Comparison of ENCODE assay signal across 8 cellular contexts in genomic region chr19:45884682-45885555, GRCh38. TPM values are rescaled to one million over a fixed set of nuclear protein-coding genes. Genes with fewer than 3 reads are reported as not detected.
DNase-seq lines count a peak whose midpoint lies in the region; ATAC-seq and TF ChIP-seq lines count a peak whose summit lies in the region.

No MANE protein-coding gene starts in this region.

- peaks cover 29% of the 10 kb centered on the region for H3K4me1 Mint-ChIP-seq in dendritic cell treated with granulocyte-macrophage colony-stimulating factor and Interleukin-4, amounts not matched to agents 40 ng/mL and 50 ng/mL, for 4 days (ENCODE audit: low read depth)
- H3K4me1 Mint-ChIP-seq in natural killer cell: peaks cover 17 to 32% of the 10 kb centered on the region in 2 donors

- peak overlapping the region; percentile 98 for H3K27ac ChIP-seq in cardiac muscle cell

- H3K27me3 ChIP-seq in cardiac muscle cell: no peaks in the 10 kb centered on the region

- peak overlapping the region; percentile 85 for H3K4me3 Mint-ChIP-seq in dendritic cell treated with granulocyte-macrophage colony-stimulating factor and Interleukin-4, amounts not matched to agents 40 ng/mL and 50 ng/mL, for 4 days
- peak overlapping the region; percentile 37 for H3K4me3 Mint-ChIP-seq in natural killer cell

- ATAC-seq in left cardiac atrium (no peak), natural killer cell (no peak), GM19463 (IDR thresholded peaks at IDR 0.05; ENCODE audit: unreplicated experiment) (no peak), HG02623 (IDR thresholded peaks at IDR 0.05; ENCODE audit: unreplicated experiment) (no peak)

- in situ Hi-C loops in KBM-7 (cut with MboI; ENCODE audit: low pct_unique_long_range_greater_than_20kb, low sequenced_read_pairs): no loop called here

- DNase-seq in cardiac muscle cell (ENCODE audit: low read depth in 1 of 2, low spot score in 1 of 2) (peak in 1 of 2 donors; percentile 19), left cardiac atrium (no peak), NCI-H69 (lab: John Stamatoyannopoulos, UW) (peak; percentile 66), natural killer cell (no peak), KBM-7 (no peak)

- intact Hi-C loops in left cardiac atrium (cut with DNase I): no loop called here
- intact Hi-C loops in dendritic cell treated with granulocyte-macrophage colony-stimulating factor and Interleukin-4, amounts not matched to agents 40 ng/mL and 50 ng/mL, for 4 days (cut with micrococcal nuclease): loop anchor here (5.0 kb wide), 1 partner anchor 68 kb away; the partner anchor contains the start of gene RSPH6A
- intact Hi-C loops in natural killer cell (cut with micrococcal nuclease): no loop called here

- peak overlapping the region; percentile 58 for H3K4me3 ChIP-seq in cardiac muscle cell

- no peak for TF ChIP-seq CTCF in cardiac muscle cell (IDR thresholded peaks at IDR 0.05; ENCODE audit: low read depth, low read length)
- no peak for TF ChIP-seq CTCF in natural killer cell (IDR thresholded peaks at IDR 0.05)

- H3K36me3 Mint-ChIP-seq in dendritic cell treated with granulocyte-macrophage colony-stimulating factor and Interleukin-4, amounts not matched to agents 40 ng/mL and 50 ng/mL, for 4 days (ENCODE audit: low read depth): peaks cover 18% of the 10 kb centered on the region
- no peaks in the 10 kb centered on the region for H3K36me3 Mint-ChIP-seq in natural killer cell

- H3K27me3 Mint-ChIP-seq in dendritic cell treated with granulocyte-macrophage colony-stimulating factor and Interleukin-4, amounts not matched to agents 40 ng/mL and 50 ng/mL, for 4 days: peaks cover 20% of the 10 kb centered on the region
- peaks cover 0 to 6% of the 10 kb centered on the region in 2 donors for H3K27me3 Mint-ChIP-seq in natural killer cell (ENCODE audit: low read depth in 2 of 2)

- H3K9me3 ChIP-seq in cardiac muscle cell (ENCODE audit: low read depth): no peaks in the 10 kb centered on the region

- H3K36me3 ChIP-seq in cardiac muscle cell: peaks cover 3% of the 10 kb centered on the region

- H3K27ac Mint-ChIP-seq in dendritic cell treated with granulocyte-macrophage colony-stimulating factor and Interleukin-4, amounts not matched to agents 40 ng/mL and 50 ng/mL, for 4 days: no peak overlapping the region
- no peak overlapping the region for H3K27ac Mint-ChIP-seq in natural killer cell

- H3K4me1 ChIP-seq in cardiac muscle cell (ENCODE audit: low read depth): peaks cover 9% of the 10 kb centered on the region

- no peaks in the 10 kb centered on the region for H3K9me3 Mint-ChIP-seq in dendritic cell treated with granulocyte-macrophage colony-stimulating factor and Interleukin-4, amounts not matched to agents 40 ng/mL and 50 ng/mL, for 4 days
- H3K9me3 Mint-ChIP-seq in natural killer cell: no peaks in the 10 kb centered on the region

RNA-seq across cellular contexts. Expression of gene IRF2BP1, which starts 1.0 kb away (rescaled TPM):
- total RNA-seq in cardiac muscle cell (59.6 and 71.8 TPM in 2 replicates), left cardiac atrium (10 to 100 TPM; 18.3 to 21.3 TPM), natural killer cell (10 to 100 TPM; 16.1 to 20.3 (median 19.6) TPM)
- 14.5 and 21.7 TPM in 2 replicates for polyA plus RNA-seq in cardiac muscle cell

RNA-seq across cellular contexts. Expression of gene MYPOP, which starts 17.5 kb away (rescaled TPM):
- total RNA-seq in cardiac muscle cell (6.8 and 7.3 TPM in 2 replicates), left cardiac atrium (10 to 100 TPM in 1 of 2 donors, 1 to 10 TPM in 1; 9.3 to 12.8 TPM), natural killer cell (1 to 10 TPM; 7.0 to 8.4 (median 7.2) TPM)
- polyA plus RNA-seq in cardiac muscle cell: 2.0 and 2.3 TPM in 2 replicates

RNA-seq across cellular contexts. Expression of gene FOXA3, which starts 20.8 kb away (rescaled TPM):
- 0.49 and 1.6 TPM in 2 replicates for total RNA-seq in cardiac muscle cell
- polyA plus RNA-seq in cardiac muscle cell: 1.3 and 1.9 TPM in 2 replicates
- total RNA-seq in left cardiac atrium: not detected
- total RNA-seq in natural killer cell: not detected

RNA-seq across cellular contexts. Expression of gene SYMPK, which starts 22.0 kb away (rescaled TPM):
- 43.2 and 78.7 TPM in 2 replicates for total RNA-seq in cardiac muscle cell
- polyA plus RNA-seq in cardiac muscle cell: 66.6 and 76.4 TPM in 2 replicates
- 10 to 100 TPM; 29.0 to 29.6 TPM for total RNA-seq in left cardiac atrium
- total RNA-seq in natural killer cell: 10 to 100 TPM; 86.4 to 94.8 (median 86.7) TPM

RNA-seq across cellular contexts. Expression of gene NANOS2, which starts 29.7 kb away (rescaled TPM):
- total RNA-seq in cardiac muscle cell (not detected in 2 replicates), left cardiac atrium (not detected), natural killer cell (not detected)
- polyA plus RNA-seq in cardiac muscle cell: not detected in 2 replicates
